In genomic region chr3:34363871-34364270, GRCh38 we compare ENCODE assay signal across 16 cellular contexts.
DNase-seq lines count a peak whose midpoint lies in the region; ATAC-seq and TF ChIP-seq lines count a peak whose summit lies in the region.
"Had no signal": no experiment of that assay in that cellular context is flagged by ENCODE, and none has a peak within 500 bp of the region (broad histone marks: within the 10 kb centered on the region; RNA-seq: fewer than 3 reads in every experiment).

No MANE protein-coding gene starts in this region.

- H3K4me2 ChIP-seq in OCI-LY3 (ENCODE audit: low read length) (peak overlapping the region; percentile 63), neural progenitor cell (no peak overlapping the region)
- H3K4me2 ChIP-seq: BLaER1, GM23338 had no signal

- H3K4me1 Mint-ChIP-seq in CD14-positive monocyte (peaks cover 44% of the 10 kb centered on the region), neural progenitor cell (peaks cover 19% of the 10 kb centered on the region)
- no peaks in the 10 kb centered on the region for H3K4me1 Mint-ChIP-seq in activated CD4-positive, alpha-beta memory T cell treated with anti-CD3 and anti-CD28 coated beads, Interleukin-2, amount 10 ng/mL, durations not matched to agents 7 days and 5 days
- H3K4me1 Mint-ChIP-seq: CD4-positive, CD25-positive, alpha-beta regulatory T cell had no signal

- intact Hi-C loops in CD14-positive monocyte (cut with micrococcal nuclease): loop anchor here in 1 of 2 donors (5.0 kb wide), 1 partner anchor 97 kb away; no protein-coding TSS in a partner anchor

- H3K9me3 ChIP-seq in OCI-LY3 (ENCODE audit: insufficient read depth, low read length) (peaks cover 6% of the 10 kb centered on the region), neural progenitor cell (ENCODE audit: low read depth) (no peaks in the 10 kb centered on the region)
- H3K9me3 ChIP-seq: BLaER1 had no signal

- no peaks in the 10 kb centered on the region for H3K27me3 ChIP-seq in OCI-LY3 (ENCODE audit: low read depth, low read length)
- H3K27me3 ChIP-seq in neural progenitor cell: peaks cover 12% of the 10 kb centered on the region
- H3K27me3 ChIP-seq: BLaER1 had no signal

- peaks cover 7% of the 10 kb centered on the region for H3F3A ChIP-seq in neural progenitor cell (ENCODE audit: low read depth)

- TF ChIP-seq CTCF in CD14-positive monocyte (IDR thresholded peaks at IDR 0.05) (no peak), OCI-LY3 (IDR thresholded peaks at IDR 0.05; ENCODE audit: low read depth, low read length) (no peak), neural progenitor cell (IDR thresholded peaks at IDR 0.05) (no peak)

- H3K4me1 ChIP-seq in OCI-LY3 (ENCODE audit: low read length) (peaks cover 73% of the 10 kb centered on the region), neural progenitor cell (peaks cover 7% of the 10 kb centered on the region)

- CTCF ChIA-PET in activated CD4-positive, alpha-beta memory T cell treated with anti-CD3 and anti-CD28 coated beads, Interleukin-2, amount 10 ng/mL, durations not matched to agents 7 days and 5 days (lab: Charles Lee): no interaction called here

- H3K4me3 ChIP-seq in OCI-LY3 (ENCODE audit: low read length) (peak overlapping the region; percentile 19; the same call in 1 of the 2 replicates), neural progenitor cell (no peak overlapping the region)
- H3K4me3 ChIP-seq: BLaER1, GM23338 had no signal

- no peaks in the 10 kb centered on the region for H3K79me2 ChIP-seq in OCI-LY3 (ENCODE audit: low read length)
- no peaks in the 10 kb centered on the region for H3K79me2 ChIP-seq in neural progenitor cell (ENCODE audit: low read depth)

- no peaks in the 10 kb centered on the region for H3K36me3 Mint-ChIP-seq in CD14-positive monocyte
- H3K36me3 Mint-ChIP-seq in neural progenitor cell: peaks cover 5% of the 10 kb centered on the region
- no peaks in the 10 kb centered on the region for H3K36me3 Mint-ChIP-seq in activated CD4-positive, alpha-beta memory T cell treated with anti-CD3 and anti-CD28 coated beads, Interleukin-2, amount 10 ng/mL, durations not matched to agents 7 days and 5 days (ENCODE audit: low read depth)
- no peaks in the 10 kb centered on the region for H3K36me3 Mint-ChIP-seq in activated naive CD4-positive, alpha-beta T cell treated with anti-CD3 and anti-CD28 coated beads, Interleukin-2, amount 50 U/mL, for 72 hours
- H3K36me3 Mint-ChIP-seq: CD4-positive, CD25-positive, alpha-beta regulatory T cell had no signal

- H3K27ac Mint-ChIP-seq in CD14-positive monocyte (peak overlapping the region in 4 of 7 donors; percentile 38 to 63 (median 62)), neural progenitor cell (no peak overlapping the region)
- H3K27ac Mint-ChIP-seq in activated CD4-positive, alpha-beta memory T cell treated with anti-CD3 and anti-CD28 coated beads, Interleukin-2, amount 10 ng/mL, durations not matched to agents 7 days and 5 days: no peak overlapping the region
- H3K27ac Mint-ChIP-seq in activated naive CD4-positive, alpha-beta T cell treated with anti-CD3 and anti-CD28 coated beads, Interleukin-2, amount 50 U/mL, for 72 hours: no peak overlapping the region
- H3K27ac Mint-ChIP-seq: CD4-positive, CD25-positive, alpha-beta regulatory T cell had no signal

- H2AFZ ChIP-seq in OCI-LY3 (ENCODE audit: low read depth, low read length) (no peak overlapping the region), neural progenitor cell (replicated peaks) (no peak overlapping the region)
- H2AFZ ChIP-seq: GM23338 had no signal

- ATAC-seq in esophagus mucosa: peak; percentile 17
- no peak for ATAC-seq in HG03521 (IDR thresholded peaks at IDR 0.05; ENCODE audit: unreplicated experiment)
- no peak for ATAC-seq in activated naive CD4-positive, alpha-beta T cell treated with anti-CD3 and anti-CD28 coated beads, Interleukin-2, amount 50 U/mL, for 72 hours

- POLR2A ChIA-PET in activated CD4-positive, alpha-beta memory T cell treated with anti-CD3 and anti-CD28 coated beads, Interleukin-2, amount 10 ng/mL, durations not matched to agents 7 days and 5 days (lab: Charles Lee): no interaction called here

- H3K9me3 Mint-ChIP-seq in CD14-positive monocyte (peaks cover 0 to 4% (median 0%) of the 10 kb centered on the region in 7 donors), neural progenitor cell (peaks cover 21% of the 10 kb centered on the region)
- H3K9me3 Mint-ChIP-seq in activated CD4-positive, alpha-beta memory T cell treated with anti-CD3 and anti-CD28 coated beads, Interleukin-2, amount 10 ng/mL, durations not matched to agents 7 days and 5 days: no peaks in the 10 kb centered on the region
- H3K9me3 Mint-ChIP-seq in activated naive CD4-positive, alpha-beta T cell treated with anti-CD3 and anti-CD28 coated beads, Interleukin-2, amount 50 U/mL, for 72 hours: peaks cover 0 to 4% of the 10 kb centered on the region in 2 donors
- H3K9me3 Mint-ChIP-seq: GM23338 had no signal

- peak overlapping the region; percentile 90; the same call in 1 of the 2 replicates for H3K27ac ChIP-seq in OCI-LY3 (ENCODE audit: low read length)
- no peak overlapping the region for H3K27ac ChIP-seq in neural progenitor cell
- H3K27ac ChIP-seq: BLaER1 had no signal

- H4K20me1 ChIP-seq in OCI-LY3 (ENCODE audit: insufficient read depth, low read length) (no peaks in the 10 kb centered on the region), neural progenitor cell (ENCODE audit: low read depth) (no peaks in the 10 kb centered on the region)
- H4K20me1 ChIP-seq: BLaER1 had no signal

- H3K9ac ChIP-seq in OCI-LY3 (ENCODE audit: low read length) (no peak overlapping the region), neural progenitor cell (no peak overlapping the region)
- H3K9ac ChIP-seq: BLaER1 had no signal

- H3K4me3 Mint-ChIP-seq in CD14-positive monocyte: no peak overlapping the region
- peak overlapping the region; percentile 43 for H3K4me3 Mint-ChIP-seq in neural progenitor cell
- H3K4me3 Mint-ChIP-seq in activated CD4-positive, alpha-beta memory T cell treated with anti-CD3 and anti-CD28 coated beads, Interleukin-2, amount 10 ng/mL, durations not matched to agents 7 days and 5 days: no peak overlapping the region
- H3K4me3 Mint-ChIP-seq: CD4-positive, CD25-positive, alpha-beta regulatory T cell; GM23338 had no signal

- DNase-seq in CD14-positive monocyte (ENCODE audit: low spot score) (no peak), neural progenitor cell (ENCODE audit: low spot score) (no peak)
- no peak for DNase-seq in stimulated activated CD4-positive, alpha-beta T cell treated with anti-CD3 and anti-CD28 coated beads, Interleukin-4, amount 100 ng/mL, for 1 hour
- DNase-seq in activated CD4-positive, alpha-beta memory T cell treated with anti-CD3 and anti-CD28 coated beads, Interleukin-2, amount 10 ng/mL, durations not matched to agents 7 days and 5 days: no peak
- DNase-seq in activated naive CD4-positive, alpha-beta T cell treated with anti-CD3 and anti-CD28 coated beads, Interleukin-2, amount 50 U/mL, for 72 hours (ENCODE audit: low spot score in 2 of 2): no peak
- DNase-seq: 8988T; AML-193; Calu3; CD4-positive, CD25-positive, alpha-beta regulatory T cell; DMS79; IMR-90 had no signal

- peaks cover 9% of the 10 kb centered on the region for H3K36me3 ChIP-seq in OCI-LY3 (replicated peaks; ENCODE audit: low read depth, low read length)
- no peaks in the 10 kb centered on the region for H3K36me3 ChIP-seq in neural progenitor cell
- H3K36me3 ChIP-seq: BLaER1 had no signal

- H3K27me3 Mint-ChIP-seq in CD14-positive monocyte (ENCODE audit: low read depth in 3 of 3) (peaks cover 0 to 2% (median 0%) of the 10 kb centered on the region in 3 donors), neural progenitor cell (ENCODE audit: insufficient read depth, low read depth) (peaks cover 6% of the 10 kb centered on the region)
- no peaks in the 10 kb centered on the region for H3K27me3 Mint-ChIP-seq in activated CD4-positive, alpha-beta memory T cell treated with anti-CD3 and anti-CD28 coated beads, Interleukin-2, amount 10 ng/mL, durations not matched to agents 7 days and 5 days
- H3K27me3 Mint-ChIP-seq: CD4-positive, CD25-positive, alpha-beta regulatory T cell had no signal

Comparison
In these comparisons a context has a peak if more than half of its experiments do, and no peak if none do; other contexts are left out.
1. H3K27ac Mint-ChIP-seq: peak in CD14-positive monocyte (4 of 7); none in neural progenitor cell (single experiment), activated CD4-positive, alpha-beta memory T cell treated with anti-CD3 and anti-CD28 coated beads, Interleukin-2, amount 10 ng/mL, durations not matched to agents 7 days and 5 days (single experiment) and activated naive CD4-positive, alpha-beta T cell treated with anti-CD3 and anti-CD28 coated beads, Interleukin-2, amount 50 U/mL, for 72 hours (0 of 2).